Comparison of ENCODE assay signal across 21 cellular contexts in the genomic region with DNA sequence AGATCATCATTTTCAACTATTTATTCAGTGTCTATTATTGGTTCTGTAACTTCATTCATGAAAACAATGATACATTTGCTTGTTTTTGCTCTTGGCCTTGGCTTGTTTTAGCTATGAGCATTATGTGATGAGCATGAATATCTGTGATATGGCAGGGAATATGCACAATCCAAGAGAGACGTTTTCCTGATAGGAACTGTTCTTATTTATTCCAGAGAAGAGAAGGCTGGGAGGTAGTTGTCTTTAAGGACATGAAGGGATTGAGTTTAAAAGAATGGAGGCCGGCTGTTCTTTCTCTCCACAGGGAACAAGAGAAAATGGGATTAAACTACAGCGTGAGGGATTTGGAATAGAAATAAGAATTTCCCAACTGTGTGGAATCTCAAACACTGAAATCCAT. TPM values are rescaled to one million over a fixed set of nuclear protein-coding genes. Genes with fewer than 3 reads are reported as not detected.
DNase-seq lines count a peak whose midpoint lies in the region; ATAC-seq and TF ChIP-seq lines count a peak whose summit lies in the region.
"Had no signal": no experiment of that assay in that cellular context is flagged by ENCODE, and none has a peak within 500 bp of the region (broad histone marks: within the 10 kb centered on the region; RNA-seq: fewer than 3 reads in every experiment).

No MANE protein-coding gene starts in this region.

- H3K27me3 ChIP-seq in cardiac muscle cell: no peaks in the 10 kb centered on the region
- no peaks in the 10 kb centered on the region for H3K27me3 ChIP-seq in vagina
- H3K27me3 ChIP-seq: BLaER1 treated with 17β-estradiol and CSF1 and Interleukin-3, amounts not matched to agents 10 nM and 100 nM; foreskin keratinocyte had no signal

- H3K9me3 ChIP-seq in cardiac muscle cell (ENCODE audit: low read depth) (no peaks in the 10 kb centered on the region), vagina (no peaks in the 10 kb centered on the region)
- H3K9me3 ChIP-seq: BLaER1 treated with 17β-estradiol and CSF1 and Interleukin-3, amounts not matched to agents 10 nM and 100 nM had no signal

- H3K27ac ChIP-seq in cardiac muscle cell (peak overlapping the region; percentile 4), cingulate gyrus (ENCODE audit: low read depth, low read length) (peak overlapping the region; percentile 43), vagina (peak overlapping the region; percentile 19)
- H3K27ac ChIP-seq: BLaER1 treated with 17β-estradiol and CSF1 and Interleukin-3, amounts not matched to agents 10 nM and 100 nM; foreskin keratinocyte; KMS-11; WERI-Rb-1 had no signal

- no peaks in the 10 kb centered on the region for H3K9me3 Mint-ChIP-seq in nephron
- H3K9me3 Mint-ChIP-seq: activated CD8-positive, alpha-beta T cell treated with anti-CD3 and anti-CD28 coated beads for 36 hours; activated naive CD4-positive, alpha-beta T cell treated with anti-CD3 and anti-CD28 coated beads, Interleukin-2, amount 50 U/mL, for 24 hours; T-helper 1 cell treated with Interleukin-12 subunit alpha and Interleukin-12 subunit beta and Interleukin-4 antibody, amounts not matched to agents 30 μg/mL and 1 μg/mL, for 36 hours had no signal

- intact Hi-C loops in Right ventricle myocardium inferior (cut with DNase I) (no loop called here), vagina (cut with DNase I) (no loop called here)

- DNase-seq in cardiac muscle cell (ENCODE audit: low read depth in 1 of 2, low spot score in 1 of 2) (no peak), Right ventricle myocardium inferior (ENCODE audit: missing footprints) (no peak), vagina (ENCODE audit: extremely low spot score in 2 of 2) (no peak), erythroblast (lab: John Stamatoyannopoulos, UW) (no peak)
- DNase-seq: activated CD8-positive, alpha-beta T cell treated with anti-CD3 and anti-CD28 coated beads for 36 hours; activated T-cell treated with anti-CD3 and anti-CD28 coated beads, Interleukin-2, amount 50 U/mL, for 72 hours; effector memory CD4-positive, alpha-beta T cell; H7; NCI-H1048; NCI-H510A treated with DMSO at 0.1 percent for 48 hours; stimulated activated CD8-positive, alpha-beta memory T cell treated with anti-CD3 and anti-CD28 coated beads, Interleukin-4, amount 100 ng/mL, for 48 hours; WERI-Rb-1 had no signal

- no peak for TF ChIP-seq POLR2A in vagina (IDR thresholded peaks at IDR 0.05)
- TF ChIP-seq POLR2A in erythroblast (IDR thresholded peaks at IDR 0.05; ENCODE audit: low read length): no peak

- peaks cover 7% of the 10 kb centered on the region for H3K36me3 ChIP-seq in cardiac muscle cell
- H3K36me3 ChIP-seq in vagina: no peaks in the 10 kb centered on the region
- H3K36me3 ChIP-seq: BLaER1 treated with 17β-estradiol and CSF1 and Interleukin-3, amounts not matched to agents 10 nM and 100 nM; WERI-Rb-1 had no signal

- H3K4me3 ChIP-seq in cardiac muscle cell (no peak overlapping the region), vagina (no peak overlapping the region)
- H3K4me3 ChIP-seq: BLaER1 treated with 17β-estradiol and CSF1 and Interleukin-3, amounts not matched to agents 10 nM and 100 nM had no signal

- no peak for TF ChIP-seq CTCF in cardiac muscle cell (IDR thresholded peaks at IDR 0.05; ENCODE audit: low read depth, low read length)
- TF ChIP-seq CTCF in nephron (IDR thresholded peaks at IDR 0.05; ENCODE audit: unreplicated experiment in 3 of 3): no peak
- TF ChIP-seq CTCF in vagina (IDR thresholded peaks at IDR 0.05): no peak

- H3K4me1 Mint-ChIP-seq in nephron: peaks cover 30% of the 10 kb centered on the region
- H3K4me1 Mint-ChIP-seq: activated naive CD4-positive, alpha-beta T cell treated with anti-CD3 and anti-CD28 coated beads, Interleukin-2, amount 50 U/mL, for 24 hours had no signal

- H3K4me1 ChIP-seq in cardiac muscle cell (ENCODE audit: low read depth) (no peaks in the 10 kb centered on the region), vagina (peaks cover 12% of the 10 kb centered on the region)
- H3K4me1 ChIP-seq: BLaER1 treated with 17β-estradiol and CSF1 and Interleukin-3, amounts not matched to agents 10 nM and 100 nM had no signal

- peak overlapping the region; percentile 25 to 31 (median 27) for H3K27ac Mint-ChIP-seq in nephron
- H3K27ac Mint-ChIP-seq: activated CD8-positive, alpha-beta T cell treated with anti-CD3 and anti-CD28 coated beads for 36 hours; activated naive CD4-positive, alpha-beta T cell treated with anti-CD3 and anti-CD28 coated beads, Interleukin-2, amount 50 U/mL, for 24 hours; activated T-cell treated with anti-CD3 and anti-CD28 coated beads, Interleukin-2, amount 50 U/mL, for 72 hours; T-helper 1 cell treated with Interleukin-12 subunit alpha and Interleukin-12 subunit beta and Interleukin-4 antibody, amounts not matched to agents 30 μg/mL and 1 μg/mL, for 36 hours had no signal

- no peak overlapping the region for H3K4me3 Mint-ChIP-seq in nephron
- H3K4me3 Mint-ChIP-seq: activated CD8-positive, alpha-beta T cell treated with anti-CD3 and anti-CD28 coated beads for 36 hours; activated naive CD4-positive, alpha-beta T cell treated with anti-CD3 and anti-CD28 coated beads, Interleukin-2, amount 50 U/mL, for 24 hours; activated T-cell treated with anti-CD3 and anti-CD28 coated beads, Interleukin-2, amount 50 U/mL, for 72 hours; T-helper 1 cell treated with Interleukin-12 subunit alpha and Interleukin-12 subunit beta and Interleukin-4 antibody, amounts not matched to agents 30 μg/mL and 1 μg/mL, for 36 hours had no signal

- H3K27me3 Mint-ChIP-seq in nephron (ENCODE audit: low read depth): no peaks in the 10 kb centered on the region

- no peak for ATAC-seq in Right ventricle myocardium inferior
- ATAC-seq in HG03039 (IDR thresholded peaks at IDR 0.05; ENCODE audit: unreplicated experiment): no peak
- no peak for ATAC-seq in GM19397 (IDR thresholded peaks at IDR 0.05; ENCODE audit: unreplicated experiment)
- ATAC-seq: activated CD8-positive, alpha-beta T cell treated with anti-CD3 and anti-CD28 coated beads for 36 hours; activated T-cell treated with anti-CD3 and anti-CD28 coated beads, Interleukin-2, amount 50 U/mL, for 72 hours had no signal

- peaks cover 45% of the 10 kb centered on the region for H3K36me3 Mint-ChIP-seq in nephron (ENCODE audit: low read depth)
- H3K36me3 Mint-ChIP-seq: activated naive CD4-positive, alpha-beta T cell treated with anti-CD3 and anti-CD28 coated beads, Interleukin-2, amount 50 U/mL, for 24 hours had no signal

RNA-seq across cellular contexts. Expression of a gene that starts 30.3 kb away (rescaled TPM):
- total RNA-seq in cardiac muscle cell (1.0 and 1.3 TPM in 2 replicates), Right ventricle myocardium inferior (not detected), vagina (5.9 TPM)
- polyA plus RNA-seq in cardiac muscle cell: 1.0 and 1.2 TPM in 2 replicates
- total RNA-seq: activated CD8-positive, alpha-beta T cell treated with anti-CD3 and anti-CD28 coated beads for 36 hours; activated T-cell treated with anti-CD3 and anti-CD28 coated beads, Interleukin-2, amount 50 U/mL, for 72 hours; H7 had no signal
- polyA plus RNA-seq: foreskin keratinocyte had no signal
